Comparison of ENCODE assay signal across 21 cellular contexts in the genomic region with DNA sequence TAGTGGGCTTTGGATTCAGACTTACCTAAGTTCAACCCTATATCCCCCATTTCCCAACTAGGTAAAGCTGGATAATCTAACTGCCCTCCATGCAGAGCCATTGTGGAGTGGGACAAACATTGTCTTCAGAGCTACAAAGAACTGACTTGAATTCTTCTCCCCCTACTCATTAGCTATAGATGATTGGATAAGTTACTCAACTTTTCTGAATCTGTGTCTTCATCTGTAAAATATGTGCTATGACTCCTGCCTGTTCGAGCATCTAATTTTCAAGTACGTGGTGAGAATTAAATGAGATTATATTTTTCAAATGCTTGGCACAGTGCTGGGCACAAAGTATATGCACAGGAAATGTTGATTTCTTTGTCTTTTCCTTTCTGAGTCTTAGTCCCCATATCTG.
DNase-seq lines count a peak whose midpoint lies in the region; FAIRE-seq and TF ChIP-seq lines count a peak whose summit lies in the region.
"Had no signal": no experiment of that assay in that cellular context is flagged by ENCODE, and none has a peak within 500 bp of the region (broad histone marks: within the 10 kb centered on the region; RNA-seq: fewer than 3 reads in every experiment).

No MANE protein-coding gene starts in this region.

- H4K20me1 ChIP-seq in astrocyte (ENCODE audit: insufficient read depth, low read length) (no peaks in the 10 kb centered on the region), osteoblast (ENCODE audit: insufficient read depth, low read length) (no peaks in the 10 kb centered on the region)
- H4K20me1 ChIP-seq: BLaER1 had no signal

- H3K9me3 ChIP-seq in astrocyte (ENCODE audit: insufficient read depth, low read depth, low read length) (no peaks in the 10 kb centered on the region), osteoblast (ENCODE audit: low read depth, low read length) (no peaks in the 10 kb centered on the region)
- H3K9me3 ChIP-seq: BLaER1 had no signal

- no peak for FAIRE-seq in astrocyte (lab: Jason Lieb, UNC)
- FAIRE-seq: A549, GM12878, GM19239, H54 had no signal

- no peak overlapping the region for H3K4me3 Mint-ChIP-seq in astrocyte (ENCODE audit: unreplicated experiment)
- H3K4me3 Mint-ChIP-seq: CD14-positive monocyte; CD4-positive, alpha-beta memory T cell; GM23338; HFFc6 had no signal

- H3K79me2 ChIP-seq in astrocyte (ENCODE audit: insufficient read depth, low read length) (no peaks in the 10 kb centered on the region), osteoblast (ENCODE audit: insufficient read depth, low read length) (no peaks in the 10 kb centered on the region)

- no peak overlapping the region for H3K27ac ChIP-seq in astrocyte (ENCODE audit: low read depth, low read length)
- H3K27ac ChIP-seq in osteoblast (ENCODE audit: low read depth, low read length) = no peak overlapping the region
- H3K27ac ChIP-seq: 22Rv1, BLaER1, HL-60 had no signal

- no peak overlapping the region for H3K9ac ChIP-seq in astrocyte (ENCODE audit: low read length)
- H3K9ac ChIP-seq: BLaER1 had no signal

- H3K4me2 ChIP-seq in astrocyte (ENCODE audit: low read length) (no peak overlapping the region), osteoblast (ENCODE audit: insufficient read depth, low read length) (no peak overlapping the region)
- H3K4me2 ChIP-seq: A549, BLaER1, GM23338 had no signal

- no peak overlapping the region for H3K4me3 ChIP-seq in AG10803 (ENCODE audit: low read length)
- no peak overlapping the region for H3K4me3 ChIP-seq in astrocyte (ENCODE audit: insufficient read depth, low read depth, low read length)
- H3K4me3 ChIP-seq in osteoblast (ENCODE audit: insufficient read depth, low read length) = no peak overlapping the region
- H3K4me3 ChIP-seq: A549, BLaER1, GM12878, GM23338 had no signal

- peaks cover 25% of the 10 kb centered on the region for H3K4me1 Mint-ChIP-seq in astrocyte (ENCODE audit: low read depth, unreplicated experiment)
- H3K4me1 Mint-ChIP-seq: CD14-positive monocyte; CD4-positive, alpha-beta memory T cell had no signal

- DNase-seq in AG10803 (ENCODE audit: low read depth) = peak; percentile 24
- DNase-seq in HCEC 1CT = peak; percentile 49
- peak; percentile 44 for DNase-seq in astrocyte (ENCODE audit: low read depth)
- no peak for DNase-seq in osteoblast (ENCODE audit: insufficient read length, low spot score, missing footprints)
- no peak for DNase-seq in activated T-cell treated with anti-CD3 and anti-CD28 coated beads for 4 hours
- DNase-seq in NCI-H2107 (lab: John Stamatoyannopoulos, UW) = no peak
- DNase-seq in NCI-H524 treated with DMSO at 0.1 percent for 48 hours (lab: John Stamatoyannopoulos, UW) = no peak
- no peak for DNase-seq in SIG-M5 treated with dmso at 0.1 percent for 504 hours (lab: John Stamatoyannopoulos, UW; ENCODE audit: unreplicated experiment)
- DNase-seq: CD4-positive, alpha-beta memory T cell; DMS153; DMS79; HFFc6 had no signal

- H3K27ac Mint-ChIP-seq in astrocyte (ENCODE audit: unreplicated experiment) = no peak overlapping the region
- H3K27ac Mint-ChIP-seq: CD14-positive monocyte; CD4-positive, alpha-beta memory T cell; GM23338; HFFc6 had no signal

- H2AFZ ChIP-seq in astrocyte (ENCODE audit: low read depth, low read length) (no peak overlapping the region), osteoblast (ENCODE audit: low read length) (peak overlapping the region; percentile 42)
- H2AFZ ChIP-seq: GM23338 had no signal

- no peaks in the 10 kb centered on the region for H3K36me3 ChIP-seq in astrocyte (ENCODE audit: insufficient read depth, low read length)
- no peaks in the 10 kb centered on the region for H3K36me3 ChIP-seq in osteoblast (ENCODE audit: insufficient read depth, low read length)
- H3K36me3 ChIP-seq: BLaER1 had no signal

- no peak for TF ChIP-seq CTCF in AG10803 (conservative IDR thresholded peaks at IDR 0.05; ENCODE audit: low read length)
- TF ChIP-seq CTCF in astrocyte (IDR thresholded peaks at IDR 0.05; ENCODE audit: insufficient read depth, low read depth, low read length) = no peak
- TF ChIP-seq CTCF in osteoblast (IDR thresholded peaks at IDR 0.05; ENCODE audit: extremely low read depth, low read depth, low read length) = no peak

- H3K27me3 Mint-ChIP-seq in astrocyte (ENCODE audit: low read depth, unreplicated experiment) = no peaks in the 10 kb centered on the region
- H3K27me3 Mint-ChIP-seq: CD4-positive, alpha-beta memory T cell had no signal

- peaks cover 26% of the 10 kb centered on the region for H3K4me1 ChIP-seq in astrocyte (ENCODE audit: insufficient read depth, low read length)
- peaks cover 34% of the 10 kb centered on the region for H3K4me1 ChIP-seq in osteoblast (ENCODE audit: insufficient read depth, low read length)
- H3K4me1 ChIP-seq: BLaER1 had no signal

- H3K27me3 ChIP-seq in astrocyte (ENCODE audit: insufficient read depth, low read length) (no peaks in the 10 kb centered on the region), osteoblast (ENCODE audit: insufficient read depth, low read length) (no peaks in the 10 kb centered on the region)
- H3K27me3 ChIP-seq: BLaER1 had no signal

- H3K36me3 Mint-ChIP-seq in astrocyte (ENCODE audit: low read depth, unreplicated experiment) = no peaks in the 10 kb centered on the region
- H3K36me3 Mint-ChIP-seq: CD14-positive monocyte; CD4-positive, alpha-beta memory T cell had no signal

- H3K9me3 Mint-ChIP-seq in astrocyte (ENCODE audit: unreplicated experiment) = peaks cover 1% of the 10 kb centered on the region
- H3K9me3 Mint-ChIP-seq: CD14-positive monocyte, GM23338, HFFc6 had no signal

Comparison
In these comparisons a context has a peak if more than half of its experiments do, and no peak if none do; other contexts are left out.
1. DNase-seq: peak in AG10803 (single experiment), HCEC 1CT (single experiment) and astrocyte (single experiment); none in osteoblast (single experiment), activated T-cell treated with anti-CD3 and anti-CD28 coated beads for 4 hours (single experiment), NCI-H2107 (single experiment), NCI-H524 treated with DMSO at 0.1 percent for 48 hours (single experiment) and SIG-M5 treated with dmso at 0.1 percent for 504 hours (single experiment).